Comparison of ENCODE assay signal across 16 cellular contexts in the genomic region with DNA sequence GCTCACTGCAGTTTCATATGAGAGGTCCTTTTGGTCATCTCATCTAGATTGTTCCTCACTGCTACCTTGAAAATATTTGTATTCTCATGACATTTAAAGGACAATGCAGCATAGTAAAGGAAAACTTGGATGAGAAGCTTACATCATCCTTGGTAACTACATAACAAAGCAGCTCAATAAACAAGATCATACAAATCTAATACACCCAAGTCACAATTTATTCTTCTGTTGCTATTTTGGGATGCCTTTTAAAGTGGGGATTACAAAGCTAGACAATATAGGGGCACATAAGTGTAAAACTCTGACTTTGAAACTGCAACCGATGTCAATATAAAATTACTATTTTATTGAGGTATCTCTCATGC.
DNase-seq lines count a peak whose midpoint lies in the region; FAIRE-seq and TF ChIP-seq lines count a peak whose summit lies in the region.
"Had no signal": no experiment of that assay in that cellular context is flagged by ENCODE, and none has a peak within 500 bp of the region (broad histone marks: within the 10 kb centered on the region; RNA-seq: fewer than 3 reads in every experiment).

No MANE protein-coding gene starts in this region.

- intact Hi-C loops in kidney (cut with DNase I) = no loop called here

- H3K4me3 ChIP-seq in iPS-18a (ENCODE audit: low read length) (peak overlapping the region; percentile 31), smooth muscle cell (no peak overlapping the region), kidney (ENCODE audit: low read length in 2 of 2) (no peak overlapping the region)
- H3K4me3 ChIP-seq: coronary artery, mucosa of descending colon had no signal

- H3K27ac ChIP-seq in iPS-18a (ENCODE audit: low read length) (peak overlapping the region; percentile 75), smooth muscle cell (ENCODE audit: low read depth) (peak overlapping the region; percentile 97), kidney (ENCODE audit: low read depth in 2 of 2, low read length in 2 of 2) (no peak overlapping the region)
- H3K27ac ChIP-seq: HL-60, KMS-11 had no signal

- H3K36me3 ChIP-seq in iPS-18a (ENCODE audit: control insufficient read depth, low read depth, low read length) (no peaks in the 10 kb centered on the region), smooth muscle cell (ENCODE audit: low read depth) (no peaks in the 10 kb centered on the region), kidney (ENCODE audit: control insufficient read depth in 1 of 2, insufficient read depth in 2 of 2, low read length in 2 of 2) (no peaks in the 10 kb centered on the region)

- 80% methylated on average over 1 of the region's 1 CpG for WGBS in smooth muscle cell (ENCODE audit: low lambda C conversion rate)

- DNase-seq in GM12891 (ENCODE audit: insufficient read length, low spot score) = no peak
- peak; percentile 27 for DNase-seq in RPMI7951 (ENCODE audit: low read depth)
- no peak for DNase-seq in smooth muscle cell (lab: John Stamatoyannopoulos, UW; ENCODE audit: unreplicated experiment)
- DNase-seq in kidney = no peak
- no peak for DNase-seq in HuH-7.5 (ENCODE audit: low spot score)
- no peak for DNase-seq in HK-2 (ENCODE audit: unreplicated experiment)
- DNase-seq: activated CD4-positive, alpha-beta T cell treated with anti-CD3 and anti-CD28 coated beads, Interleukin-2, amount 10 ng/mL, durations not matched to agents 7 days and 5 days; erythroblast; GOT3; mucosa of descending colon; NCI-H1092 treated with DMSO at 0.1 percent for 48 hours; NCI-H774 had no signal

- no peaks in the 10 kb centered on the region for H4K20me1 ChIP-seq in smooth muscle cell (ENCODE audit: low read depth)

- H3K79me2 ChIP-seq in smooth muscle cell (ENCODE audit: low read depth) = peaks cover 77% of the 10 kb centered on the region

- H3K27me3 ChIP-seq in iPS-18a (ENCODE audit: control insufficient read depth, insufficient read depth, low read length) (no peaks in the 10 kb centered on the region), smooth muscle cell (ENCODE audit: low read depth) (no peaks in the 10 kb centered on the region)

- H3F3A ChIP-seq in smooth muscle cell (ENCODE audit: low read depth) = peaks cover 12% of the 10 kb centered on the region

- no peak for TF ChIP-seq POLR2A in GM12891 (IDR thresholded peaks at IDR 0.05; ENCODE audit: low read depth, low read length)

- TF ChIP-seq CTCF in smooth muscle cell (IDR thresholded peaks at IDR 0.05; ENCODE audit: borderline replicate concordance, insufficient read depth, poor library complexity, severe bottlenecking) = no peak
- TF ChIP-seq CTCF in kidney (IDR thresholded peaks at IDR 0.05; ENCODE audit: borderline replicate concordance, extremely low read depth, insufficient read depth) = no peak

- H3K4me1 ChIP-seq in iPS-18a (ENCODE audit: control insufficient read depth, low read depth, low read length) = peaks cover 52% of the 10 kb centered on the region
- peaks cover 42% of the 10 kb centered on the region for H3K4me1 ChIP-seq in smooth muscle cell (ENCODE audit: low read depth)
- no peaks in the 10 kb centered on the region for H3K4me1 ChIP-seq in kidney (ENCODE audit: control insufficient read depth in 1 of 2, insufficient read depth in 1 of 2, low read depth in 1 of 2, low read length in 2 of 2)

- H3K9ac ChIP-seq in iPS-18a (ENCODE audit: low read length) (peak overlapping the region; percentile 64), smooth muscle cell (ENCODE audit: low read depth) (peak overlapping the region; percentile 82), kidney (ENCODE audit: low read length in 2 of 2) (no peak overlapping the region)
- H3K9ac ChIP-seq: KMS-11 had no signal

- FAIRE-seq in GM12891 (lab: Jason Lieb, UNC) (peak; percentile 59), kidney (lab: Jason Lieb, UNC) (no peak)

- H3K9me3 ChIP-seq in iPS-18a (ENCODE audit: control insufficient read depth, low read depth, low read length) (no peaks in the 10 kb centered on the region), smooth muscle cell (replicated peaks; ENCODE audit: low read depth) (no peaks in the 10 kb centered on the region), kidney (ENCODE audit: control insufficient read depth in 1 of 2, low read length in 2 of 2) (no peaks in the 10 kb centered on the region)
- H3K9me3 ChIP-seq: mucosa of descending colon had no signal

- H3K4me2 ChIP-seq in smooth muscle cell = peak overlapping the region; percentile 81
- H3K4me2 ChIP-seq: KMS-11 had no signal

- no peak overlapping the region for H2AFZ ChIP-seq in smooth muscle cell (ENCODE audit: low read depth)

TF ChIP-seq in GM12891, 5 proteins besides CTCF, POLR2A, EP300 and RAD21:
- TF ChIP-seq TAF1 (IDR thresholded peaks at IDR 0.05; ENCODE audit: low read depth, low read length) = no peak
- TF ChIP-seq POLR2AphosphoS5 (IDR thresholded peaks at IDR 0.05; ENCODE audit: low read depth, low read length) = no peak
- TF ChIP-seq SPI1 (IDR thresholded peaks at IDR 0.05; ENCODE audit: low read depth, low read length) = no peak
- no peak for TF ChIP-seq POU2F2 (IDR thresholded peaks at IDR 0.05; ENCODE audit: low read depth, low read length)
- TF ChIP-seq PAX5 (IDR thresholded peaks at IDR 0.05; ENCODE audit: insufficient read depth, low read length, severe bottlenecking) = no peak

Comparison
In these comparisons a context has a peak if more than half of its experiments do, and no peak if none do; other contexts are left out.
1. H3K27ac ChIP-seq: peak in iPS-18a (single experiment) and smooth muscle cell (single experiment); none in kidney (0 of 2).
2. H3K9ac ChIP-seq: peak in iPS-18a (single experiment) and smooth muscle cell (single experiment); none in kidney (0 of 2).